ENCODE assay signal across 34 cellular contexts in the genomic region with DNA sequence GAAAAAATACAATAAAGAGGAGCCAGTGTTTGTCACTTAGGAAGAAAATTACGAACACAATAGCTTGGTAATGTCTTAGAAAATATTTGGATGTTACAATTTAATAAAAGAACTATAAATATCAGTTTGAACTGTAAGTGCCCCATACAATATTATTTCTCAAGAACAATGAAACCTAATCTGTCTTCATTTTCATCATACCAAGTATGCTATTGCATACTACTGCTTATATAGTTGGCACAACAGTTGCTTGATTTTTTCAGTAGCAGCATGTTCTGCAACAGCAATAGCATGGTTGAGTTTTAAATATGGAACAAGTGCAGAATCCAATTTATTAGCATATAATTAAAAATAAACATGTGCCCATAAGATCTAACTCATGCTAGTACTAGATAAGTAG.
"Had no signal": no experiment of that assay in that cellular context is flagged by ENCODE, and none has a peak within 500 bp of the region (broad histone marks: within the 10 kb centered on the region; RNA-seq: fewer than 3 reads in every experiment).

No MANE protein-coding gene starts in this region.

- H3K36me3 Mint-ChIP-seq: activated CD4-positive, alpha-beta memory T cell treated with anti-CD3 and anti-CD28 coated beads for 36 hours; activated naive CD4-positive, alpha-beta T cell treated with anti-CD3 and anti-CD28 coated beads, Interleukin-2, amount 50 U/mL, for 72 hours; activated naive CD8-positive, alpha-beta T cell treated with anti-CD3 and anti-CD28 coated beads for 36 hours; brain; T-cell had no signal

- H3K27ac Mint-ChIP-seq: activated B cell treated with CpG ODN at 0.5 μM for 24 hours; activated CD4-positive, alpha-beta memory T cell treated with anti-CD3 and anti-CD28 coated beads for 36 hours; activated CD4-positive, alpha-beta T cell treated with anti-CD3 and anti-CD28 coated beads, Interleukin-2, amount 10 ng/mL, durations not matched to agents 24 days and 14 days; activated CD8-positive, alpha-beta T cell treated with anti-CD3 and anti-CD28 coated beads for 36 hours; activated naive CD4-positive, alpha-beta T cell treated with anti-CD3 and anti-CD28 coated beads for 36 hours; activated naive CD4-positive, alpha-beta T cell treated with anti-CD3 and anti-CD28 coated beads, Interleukin-2, amount 50 U/mL, for 72 hours; activated naive CD8-positive, alpha-beta T cell treated with anti-CD3 and anti-CD28 coated beads for 36 hours; activated T-cell treated with anti-CD3 and anti-CD28 coated beads, Interleukin-2, amount 50 U/mL, for 72 hours; activated T-helper 1 cell treated with anti-CD3 and anti-CD28 coated beads, Interleukin-12 subunit alpha, Interleukin-12 subunit beta, Interleukin-2, Interleukin-4 antibody, amounts not matched to agents 30 ng/mL and 10 ng/mL and 1 ng/mL, durations not matched to agents 14 hours and 24 hours and 36 hours; activated T-helper 17 cell treated with anti-CD3 and anti-CD28 coated beads, Interleukin-2, amount 50 U/mL, for 72 hours; brain; T-cell; T-helper 17 cell had no signal

- DNase-seq: activated B cell treated with CpG ODN at 0.5 μM for 24 hours; activated CD4-positive, alpha-beta memory T cell treated with anti-CD3 and anti-CD28 coated beads for 36 hours; activated CD4-positive, alpha-beta T cell treated with anti-CD3 and anti-CD28 coated beads for 4 hours; activated CD4-positive, alpha-beta T cell treated with anti-CD3 and anti-CD28 coated beads, Interleukin-2, amount 10 ng/mL, durations not matched to agents 24 days and 14 days; activated CD4-positive, alpha-beta T cell treated with anti-CD3 and anti-CD28 coated beads, Interleukin-2, amount 50 U/mL, for 1 hour; activated CD4-positive, alpha-beta T cell treated with anti-CD3 and anti-CD28 coated beads, Interleukin-2, amount 50 U/mL, for 4 hours; activated CD4-positive, CD25-positive, alpha-beta regulatory T cell treated with anti-CD3 and anti-CD28 coated beads, Interleukin-2, amount 50 U/mL, for 72 hours; activated CD8-positive, alpha-beta memory T cell treated with anti-CD3 and anti-CD28 coated beads, Interleukin-2, amount 50 U/mL, for 4 hours; activated CD8-positive, alpha-beta T cell treated with anti-CD3 and anti-CD28 coated beads for 36 hours; activated effector memory CD4-positive, alpha-beta T cell treated with anti-CD3 and anti-CD28 coated beads, Interleukin-2, amount 50 U/mL, for 16 hours; activated gamma-delta T cell treated with Interleukin-2 at 50 U/mL for 16 hours; activated naive CD4-positive, alpha-beta T cell; activated naive CD4-positive, alpha-beta T cell treated with anti-CD3 and anti-CD28 coated beads for 36 hours; activated naive CD4-positive, alpha-beta T cell treated with anti-CD3 and anti-CD28 coated beads, Interleukin-2, amount 50 U/mL, for 16 hours; activated naive CD8-positive, alpha-beta T cell treated with anti-CD3 and anti-CD28 coated beads for 36 hours; activated T-cell treated with anti-CD3 and anti-CD28 coated beads for 4 hours; activated T-cell treated with anti-CD3 and anti-CD28 coated beads, Interleukin-2, amount 50 U/mL, for 1 hour; activated T-cell treated with anti-CD3 and anti-CD28 coated beads, Interleukin-2, amount 50 U/mL, for 4 hours; activated T-cell treated with anti-CD3 and anti-CD28 coated beads, Interleukin-2, amount 50 U/mL, for 72 hours; amygdala; anterior cingulate cortex; caudate nucleus; cerebellar nuclear complex; T-cell; T-helper 17 cell; T-helper 9 cell had no signal

- H3K27me3 ChIP-seq: ascending aorta, cardiac muscle cell had no signal

- H3K4me3 ChIP-seq: ascending aorta, cardiac muscle cell had no signal

- H3K4me1 ChIP-seq: ascending aorta had no signal

- H3K27me3 Mint-ChIP-seq: activated B cell treated with CpG ODN at 0.5 μM for 24 hours; activated CD4-positive, alpha-beta memory T cell treated with anti-CD3 and anti-CD28 coated beads for 36 hours; activated CD4-positive, alpha-beta T cell treated with anti-CD3 and anti-CD28 coated beads, Interleukin-2, amount 10 ng/mL, durations not matched to agents 24 days and 14 days; activated CD8-positive, alpha-beta T cell treated with anti-CD3 and anti-CD28 coated beads for 36 hours; activated naive CD8-positive, alpha-beta T cell treated with anti-CD3 and anti-CD28 coated beads for 36 hours; activated T-helper 17 cell treated with anti-CD3 and anti-CD28 coated beads, Interleukin-2, amount 50 U/mL, for 72 hours; central memory CD8-positive, alpha-beta T cell; T-cell; T-helper 17 cell had no signal

- H3K9me3 Mint-ChIP-seq: activated B cell treated with CpG ODN at 0.5 μM for 24 hours; activated CD4-positive, alpha-beta T cell treated with anti-CD3 and anti-CD28 coated beads, Interleukin-2, amount 10 ng/mL, durations not matched to agents 24 days and 14 days; brain had no signal

- H3K9me3 ChIP-seq: ascending aorta had no signal

- H3K4me1 Mint-ChIP-seq: activated B cell treated with CpG ODN at 0.5 μM for 24 hours; activated CD4-positive, alpha-beta T cell treated with anti-CD3 and anti-CD28 coated beads, Interleukin-2, amount 10 ng/mL, durations not matched to agents 24 days and 14 days; activated naive CD8-positive, alpha-beta T cell treated with anti-CD3 and anti-CD28 coated beads for 36 hours; activated T-helper 17 cell treated with anti-CD3 and anti-CD28 coated beads, Interleukin-2, amount 50 U/mL, for 72 hours; central memory CD8-positive, alpha-beta T cell; T-cell; T-helper 17 cell had no signal

- ATAC-seq: activated CD8-positive, alpha-beta T cell treated with anti-CD3 and anti-CD28 coated beads for 36 hours; activated naive CD4-positive, alpha-beta T cell treated with anti-CD3 and anti-CD28 coated beads, Interleukin-2, amount 50 U/mL, for 72 hours; activated T-cell treated with anti-CD3 and anti-CD28 coated beads, Interleukin-2, amount 50 U/mL, for 4 hours; activated T-cell treated with anti-CD3 and anti-CD28 coated beads, Interleukin-2, amount 50 U/mL, for 72 hours; activated T-helper 17 cell treated with anti-CD3 and anti-CD28 coated beads, Interleukin-2, amount 50 U/mL, for 72 hours; T-cell; T-helper 17 cell had no signal

- H3K27ac ChIP-seq: ascending aorta, cardiac muscle cell, VCaP had no signal

- H3K4me3 Mint-ChIP-seq: activated B cell treated with CpG ODN at 0.5 μM for 24 hours; activated CD4-positive, alpha-beta memory T cell treated with anti-CD3 and anti-CD28 coated beads for 36 hours; activated CD4-positive, alpha-beta T cell treated with anti-CD3 and anti-CD28 coated beads, Interleukin-2, amount 10 ng/mL, durations not matched to agents 24 days and 14 days; activated CD8-positive, alpha-beta T cell treated with anti-CD3 and anti-CD28 coated beads for 36 hours; activated naive CD4-positive, alpha-beta T cell treated with anti-CD3 and anti-CD28 coated beads for 36 hours; activated naive CD8-positive, alpha-beta T cell treated with anti-CD3 and anti-CD28 coated beads for 36 hours; activated T-cell treated with anti-CD3 and anti-CD28 coated beads, Interleukin-2, amount 50 U/mL, for 4 hours; activated T-cell treated with anti-CD3 and anti-CD28 coated beads, Interleukin-2, amount 50 U/mL, for 72 hours; activated T-helper 1 cell treated with anti-CD3 and anti-CD28 coated beads, Interleukin-12 subunit alpha, Interleukin-12 subunit beta, Interleukin-2, Interleukin-4 antibody, amounts not matched to agents 30 ng/mL and 10 ng/mL and 1 ng/mL, durations not matched to agents 14 hours and 24 hours and 36 hours; activated T-helper 17 cell treated with anti-CD3 and anti-CD28 coated beads, Interleukin-2, amount 50 U/mL, for 72 hours; brain; central memory CD8-positive, alpha-beta T cell; T-cell; T-helper 17 cell had no signal

- H3K36me3 ChIP-seq: ascending aorta, cardiac muscle cell had no signal
